ENCODE assay signal across 12 cellular contexts in genomic region chr2:184646177-184646576, GRCh38. TPM values are rescaled to one million over a fixed set of nuclear protein-coding genes. Genes with fewer than 3 reads are reported as not detected.
DNase-seq lines count a peak whose midpoint lies in the region; ATAC-seq and TF ChIP-seq lines count a peak whose summit lies in the region.
"Had no signal": no experiment of that assay in that cellular context is flagged by ENCODE, and none has a peak within 500 bp of the region (broad histone marks: within the 10 kb centered on the region; RNA-seq: fewer than 3 reads in every experiment).

No MANE protein-coding gene starts in this region.

- H3K4me3 Mint-ChIP-seq in naive thymus-derived CD8-positive, alpha-beta T cell = no peak overlapping the region
- H3K4me3 Mint-ChIP-seq: central memory CD8-positive, alpha-beta T cell had no signal

- TF ChIP-seq CTCF in RWPE1 (conservative IDR thresholded peaks at IDR 0.05; ENCODE audit: low read depth) (no peak), kidney epithelial cell (IDR thresholded peaks at IDR 0.05; ENCODE audit: insufficient read depth, low read length, poor library complexity, severe bottlenecking) (no peak), mucosa of descending colon (IDR thresholded peaks at IDR 0.05) (no peak)

- H3K27me3 ChIP-seq in kidney epithelial cell (ENCODE audit: control insufficient read depth, insufficient read depth, low read length) = no peaks in the 10 kb centered on the region
- H3K27me3 ChIP-seq: uterus had no signal

- no peaks in the 10 kb centered on the region for H3K4me1 Mint-ChIP-seq in naive thymus-derived CD8-positive, alpha-beta T cell
- H3K4me1 Mint-ChIP-seq: central memory CD8-positive, alpha-beta T cell had no signal

- ATAC-seq in HG02610 (IDR thresholded peaks at IDR 0.05; ENCODE audit: unreplicated experiment) (peak; percentile 43), mucosa of descending colon (no peak), GM21723 (IDR thresholded peaks at IDR 0.05; ENCODE audit: unreplicated experiment) (no peak)
- no peak for ATAC-seq in naive thymus-derived CD8-positive, alpha-beta T cell

- H3K27ac Mint-ChIP-seq in naive thymus-derived CD8-positive, alpha-beta T cell = no peak overlapping the region

- no peaks in the 10 kb centered on the region for H3K27me3 Mint-ChIP-seq in naive thymus-derived CD8-positive, alpha-beta T cell
- H3K27me3 Mint-ChIP-seq: central memory CD8-positive, alpha-beta T cell had no signal

- DNase-seq in ELR (ENCODE audit: low read depth) (peak; percentile 25), RWPE1 (ENCODE audit: low spot score) (peak; percentile 4), kidney epithelial cell (ENCODE audit: low read depth) (peak; percentile 61), mucosa of descending colon (no peak)
- no peak for DNase-seq in naive thymus-derived CD8-positive, alpha-beta T cell
- no peak for DNase-seq in activated naive CD4-positive, alpha-beta T cell treated with anti-CD3 and anti-CD28 coated beads, Interleukin-2, amount 50 U/mL, for 16 hours
- DNase-seq: NCI-H2171; stimulated activated CD4-positive, alpha-beta T cell treated with anti-CD3 and anti-CD28 coated beads, Interleukin-15, amount 100 ng/mL, for 24 hours; uterus had no signal

- peaks cover 0 to 21% (median 6%) of the 10 kb centered on the region in 9 donors for H3K9me3 Mint-ChIP-seq in naive thymus-derived CD8-positive, alpha-beta T cell

- H3K4me3 ChIP-seq in kidney epithelial cell (ENCODE audit: low read depth, low read length) (no peak overlapping the region), mucosa of descending colon (no peak overlapping the region)
- H3K4me3 ChIP-seq: uterus had no signal

- H3K27ac ChIP-seq in RWPE1 = no peak overlapping the region; the same call in 1 of the 2 replicates
- H3K27ac ChIP-seq: uterus had no signal

- H3K4me1 ChIP-seq in mucosa of descending colon (ENCODE audit: low read depth) = no peaks in the 10 kb centered on the region
- H3K4me1 ChIP-seq: uterus had no signal

- POLR2A ChIA-PET in RWPE1 (lab: Yijun Ruan, JAX; ENCODE audit: low non-redundant PET) = no interaction called here
- POLR2A ChIA-PET in naive thymus-derived CD8-positive, alpha-beta T cell (lab: Charles Lee) = no interaction called here

- H3K36me3 ChIP-seq in kidney epithelial cell (ENCODE audit: control insufficient read depth, insufficient read depth, low read length) = no peaks in the 10 kb centered on the region
- no peaks in the 10 kb centered on the region for H3K36me3 ChIP-seq in mucosa of descending colon (ENCODE audit: low read depth)
- H3K36me3 ChIP-seq: uterus had no signal

- intact Hi-C loops in mucosa of descending colon (cut with DNase I, micrococcal nuclease) = no loop called here

- no peaks in the 10 kb centered on the region for H3K9me3 ChIP-seq in mucosa of descending colon
- H3K9me3 ChIP-seq: uterus had no signal

- no peaks in the 10 kb centered on the region for H3K36me3 Mint-ChIP-seq in naive thymus-derived CD8-positive, alpha-beta T cell

- CTCF ChIA-PET in RWPE1 (lab: Yijun Ruan, JAX) = interaction anchor here (0.6 kb wide), 1 partner anchor 13 kb away, joined by 3 read pairs; no protein-coding TSS in a partner anchor

RNA-seq across cellular contexts. Expression of gene ZNF804A, which starts 47.8 kb away (rescaled TPM):
- total RNA-seq in kidney epithelial cell (not detected in 2 replicates), mucosa of descending colon (under 1 TPM in 2 of 3 donors, not detected in 1; 0.14 to 0.70 TPM)
- not detected for total RNA-seq in naive thymus-derived CD8-positive, alpha-beta T cell
- polyA plus RNA-seq in naive thymus-derived CD8-positive, alpha-beta T cell = not detected

Comparison
In these comparisons a context has a peak if more than half of its experiments do, and no peak if none do; other contexts are left out.
1. DNase-seq: peak in ELR (single experiment), RWPE1 (single experiment) and kidney epithelial cell (single experiment); none in mucosa of descending colon (0 of 3), naive thymus-derived CD8-positive, alpha-beta T cell (0 of 10) and activated naive CD4-positive, alpha-beta T cell treated with anti-CD3 and anti-CD28 coated beads, Interleukin-2, amount 50 U/mL, for 16 hours (single experiment).